ENCODE assay signal across 14 cellular contexts in genomic region chr11:77019976-77020591, GRCh38. TPM values are rescaled to one million over a fixed set of nuclear protein-coding genes. Genes with fewer than 3 reads are reported as not detected.
A peak's percentile ranks its signal among the peaks of the same experiment; 100 is the strongest.
DNase-seq lines count a peak whose midpoint lies in the region; ATAC-seq and TF ChIP-seq lines count a peak whose summit lies in the region.
"Had no signal": no experiment of that assay in that cellular context is flagged by ENCODE, and none has a peak within 500 bp of the region (broad histone marks: within the 10 kb centered on the region; RNA-seq: fewer than 3 reads in every experiment).

No MANE protein-coding gene starts in this region.

- no peak overlapping the region for H3K4me3 ChIP-seq in cardiac fibroblast (replicated peaks in 1 of 2; ENCODE audit: low read depth in 2 of 2, low read length in 2 of 2)
- H3K4me3 ChIP-seq in lung: no peak overlapping the region
- no peak overlapping the region for H3K4me3 ChIP-seq in esophagus muscularis mucosa

- TF ChIP-seq EP300 in esophagus muscularis mucosa (IDR thresholded peaks at IDR 0.05): no peak

- ATAC-seq in lung (ENCODE audit: insufficient read depth, low FRiP score) (peak; percentile 82), HG02884 (IDR thresholded peaks at IDR 0.05; ENCODE audit: unreplicated experiment) (no peak)
- ATAC-seq: left cardiac atrium had no signal

- H3K36me3 ChIP-seq in lung (ENCODE audit: control insufficient read depth in 2 of 2, insufficient read depth in 2 of 2, low read length in 2 of 2): peaks cover 1 to 4% of the 10 kb centered on the region in 2 donors
- peaks cover 0 to 40% (median 14%) of the 10 kb centered on the region in 4 donors for H3K36me3 ChIP-seq in esophagus muscularis mucosa

- H3K9me3 ChIP-seq in lung (ENCODE audit: control insufficient read depth in 2 of 2, insufficient read depth in 1 of 2, low read length in 1 of 2) (no peaks in the 10 kb centered on the region), esophagus muscularis mucosa (no peaks in the 10 kb centered on the region)

- WGBS in lung, 2 donors: 62 to 91% methylated on average over 2 of the region's 2 CpGs
- 81% methylated on average over 2 of the region's 2 CpGs for WGBS in esophagus muscularis mucosa

- no peak for TF ChIP-seq POLR2A in esophagus muscularis mucosa (IDR thresholded peaks at IDR 0.05; ENCODE audit: low read depth)

- intact Hi-C loops in esophagus muscularis mucosa (cut with DNase I): no loop called here

- peak; percentile 34 for DNase-seq in COLO829 (ENCODE audit: low spot score)
- peak; percentile 46 for DNase-seq in LHCN-M2 (ENCODE audit: low read depth)
- peak; percentile 17 to 43 for DNase-seq in cardiac fibroblast (ENCODE audit: low read depth in 2 of 2)
- DNase-seq in lung (ENCODE audit: low spot score): no peak
- no peak for DNase-seq in stimulated activated CD8-positive, alpha-beta memory T cell treated with anti-CD3 and anti-CD28 coated beads, Interleukin-4, amount 100 ng/mL, for 48 hours
- DNase-seq in esophagus muscularis mucosa (ENCODE audit: extremely low spot score): no peak
- no peak for DNase-seq in activated CD8-positive, alpha-beta memory T cell treated with anti-CD3 and anti-CD28 coated beads, Interleukin-2, amount 50 U/mL, for 4 hours
- DNase-seq: activated CD4-positive, alpha-beta T cell treated with anti-CD3 and anti-CD28 coated beads for 1 hour; left cardiac atrium; NCI-H1694 treated with DMSO at 0.1 percent for 48 hours had no signal

- no peak for TF ChIP-seq CTCF in cardiac fibroblast (IDR thresholded peaks at IDR 0.05; ENCODE audit: low read depth, low read length)
- TF ChIP-seq CTCF in lung (IDR thresholded peaks at IDR 0.05; ENCODE audit: control extremely low read depth, extremely low read depth): no peak
- no peak for TF ChIP-seq CTCF in esophagus muscularis mucosa (IDR thresholded peaks at IDR 0.05)

- no peak overlapping the region for H3K27ac ChIP-seq in lung (ENCODE audit: low read depth in 1 of 2, low read length in 1 of 2)
- H3K27ac ChIP-seq in esophagus muscularis mucosa (replicated peaks in 1 of 4): no peak overlapping the region

- H3K4me1 ChIP-seq in lung (ENCODE audit: control insufficient read depth in 2 of 2, insufficient read depth in 2 of 2, low read length in 2 of 2) (peaks cover 0 to 2% of the 10 kb centered on the region in 2 donors), esophagus muscularis mucosa (no peaks in the 10 kb centered on the region)

- H3K27me3 ChIP-seq in lung (ENCODE audit: control insufficient read depth, insufficient read depth) (no peaks in the 10 kb centered on the region), esophagus muscularis mucosa (no peaks in the 10 kb centered on the region)

RNA-seq across cellular contexts. Expression of gene B3GNT6, which starts 14.1 kb away (rescaled TPM):
- total RNA-seq in LHCN-M2 (2014; rRNA removed) (not detected in 2 replicates), lung (under 1 TPM; 0.34 to 0.77 TPM), esophagus muscularis mucosa (under 1 TPM in 1 of 4 donors, not detected in 3; 0.17 TPM)
- not detected for polyA plus RNA-seq in LHCN-M2 (2012)
- polyA plus RNA-seq in lung: 1 to 10 TPM in 1 of 2 donors, under 1 TPM in 1; 0.18 to 1.6 TPM
- total RNA-seq: fibroblast of villous mesenchyme, left cardiac atrium, neural crest cell, urinary bladder had no signal
- polyA plus RNA-seq: urinary bladder had no signal

RNA-seq across cellular contexts. Expression of gene CAPN5, which starts 46.7 kb away (rescaled TPM):
- total RNA-seq in LHCN-M2 (2014; rRNA removed) (36.7 and 42.5 TPM in 2 replicates), lung (10 to 100 TPM; 14.7 to 16.1 TPM), esophagus muscularis mucosa (10 to 100 TPM in 1 of 4 donors, 1 to 10 TPM in 3; 4.0 to 11.3 (median 6.0) TPM)
- 25.9 TPM for polyA plus RNA-seq in LHCN-M2 (2012)
- 1 to 10 TPM; 3.0 to 4.0 TPM for polyA plus RNA-seq in lung

Comparison
In these comparisons a context has a peak if more than half of its experiments do, and no peak if none do; other contexts are left out.
1. DNase-seq: peak in COLO829 (single experiment), LHCN-M2 (single experiment) and cardiac fibroblast (2 of 2); none in lung (single experiment), stimulated activated CD8-positive, alpha-beta memory T cell treated with anti-CD3 and anti-CD28 coated beads, Interleukin-4, amount 100 ng/mL, for 48 hours (single experiment), esophagus muscularis mucosa (single experiment) and activated CD8-positive, alpha-beta memory T cell treated with anti-CD3 and anti-CD28 coated beads, Interleukin-2, amount 50 U/mL, for 4 hours (single experiment).